ENCODE assay signal across 17 cellular contexts in genomic region chr3:25563601-25564000, GRCh38.
"Had no signal": no experiment of that assay in that cellular context is flagged by ENCODE, and none has a peak within 500 bp of the region (broad histone marks: within the 10 kb centered on the region; RNA-seq: fewer than 3 reads in every experiment).

No MANE protein-coding gene starts in this region.

- H3K4me1 ChIP-seq: colonic mucosa, transverse colon had no signal

- H3K9me3 Mint-ChIP-seq: endodermal cell; naive thymus-derived CD8-positive, alpha-beta T cell; stimulated activated naive B cell treated with anti-CD40 and anti-IgM and Interleukin-4, amounts not matched to agents 10 μg/mL and 1 μg/mL and 100 μg/mL, for 72 hours; stimulated activated naive CD8-positive, alpha-beta T cell treated with anti-CD3 and anti-CD28 coated beads, Interleukin-15, amount 100 ng/mL, for 72 hours had no signal

- H3K27ac ChIP-seq: colonic mucosa, heart left ventricle, skin epidermis, thoracic aorta, transverse colon had no signal

- H3K27me3 Mint-ChIP-seq: stimulated activated naive B cell treated with anti-CD40 and anti-IgM and Interleukin-4, amounts not matched to agents 10 μg/mL and 1 μg/mL and 100 μg/mL, for 72 hours; stimulated activated naive CD8-positive, alpha-beta T cell treated with anti-CD3 and anti-CD28 coated beads, Interleukin-15, amount 100 ng/mL, for 72 hours had no signal

- H3K27me3 ChIP-seq: colonic mucosa, heart left ventricle, transverse colon had no signal

- H3K36me3 Mint-ChIP-seq: naive thymus-derived CD8-positive, alpha-beta T cell; stimulated activated naive B cell treated with anti-CD40 and anti-IgM and Interleukin-4, amounts not matched to agents 10 μg/mL and 1 μg/mL and 100 μg/mL, for 72 hours had no signal

- H3K4me1 Mint-ChIP-seq: endodermal cell; naive thymus-derived CD8-positive, alpha-beta T cell; stimulated activated naive B cell treated with anti-CD40 and anti-IgM and Interleukin-4, amounts not matched to agents 10 μg/mL and 1 μg/mL and 100 μg/mL, for 72 hours; stimulated activated naive CD8-positive, alpha-beta T cell treated with anti-CD3 and anti-CD28 coated beads, Interleukin-15, amount 100 ng/mL, for 72 hours had no signal

- DNase-seq: colonic mucosa; dermis blood vessel endothelial cell; endodermal cell; erythroblast; heart left ventricle; hippocampal formation; mucosa of descending colon; naive thymus-derived CD8-positive, alpha-beta T cell; posterior cingulate gyrus; stimulated activated CD4-positive, alpha-beta T cell treated with anti-CD3 and anti-CD28 coated beads, Interleukin-2, amount 100 ng/mL, for 24 hours; stimulated activated CD4-positive, alpha-beta T cell treated with anti-CD3 and anti-CD28 coated beads, Interleukin-4, amount 100 ng/mL, for 4 hours; stimulated activated naive B cell treated with anti-CD40 and anti-IgM and Interleukin-4, amounts not matched to agents 10 μg/mL and 1 μg/mL and 100 μg/mL, for 72 hours; stimulated activated naive CD8-positive, alpha-beta T cell treated with anti-CD3 and anti-CD28 coated beads, Interleukin-15, amount 100 ng/mL, for 72 hours; transverse colon had no signal

- H3K36me3 ChIP-seq: colonic mucosa, heart left ventricle, thoracic aorta, transverse colon had no signal

- ATAC-seq: heart left ventricle; mucosa of descending colon; naive thymus-derived CD8-positive, alpha-beta T cell; sciatic nerve; stimulated activated naive B cell treated with anti-CD40 and anti-IgM and Interleukin-4, amounts not matched to agents 10 μg/mL and 1 μg/mL and 100 μg/mL, for 72 hours; stimulated activated naive CD8-positive, alpha-beta T cell treated with anti-CD3 and anti-CD28 coated beads, Interleukin-15, amount 100 ng/mL, for 72 hours had no signal

- H3K4me3 Mint-ChIP-seq: endodermal cell; naive thymus-derived CD8-positive, alpha-beta T cell; stimulated activated naive B cell treated with anti-CD40 and anti-IgM and Interleukin-4, amounts not matched to agents 10 μg/mL and 1 μg/mL and 100 μg/mL, for 72 hours; stimulated activated naive CD8-positive, alpha-beta T cell treated with anti-CD3 and anti-CD28 coated beads, Interleukin-15, amount 100 ng/mL, for 72 hours had no signal

- H3K4me3 ChIP-seq: colonic mucosa, heart left ventricle, mucosa of descending colon, skin epidermis, thoracic aorta, transverse colon had no signal

- H3K27ac Mint-ChIP-seq: endodermal cell; naive thymus-derived CD8-positive, alpha-beta T cell; stimulated activated naive B cell treated with anti-CD40 and anti-IgM and Interleukin-4, amounts not matched to agents 10 μg/mL and 1 μg/mL and 100 μg/mL, for 72 hours; stimulated activated naive CD8-positive, alpha-beta T cell treated with anti-CD3 and anti-CD28 coated beads, Interleukin-15, amount 100 ng/mL, for 72 hours had no signal
